1 cellular context compared by ENCODE assay signal in the genomic region with DNA sequence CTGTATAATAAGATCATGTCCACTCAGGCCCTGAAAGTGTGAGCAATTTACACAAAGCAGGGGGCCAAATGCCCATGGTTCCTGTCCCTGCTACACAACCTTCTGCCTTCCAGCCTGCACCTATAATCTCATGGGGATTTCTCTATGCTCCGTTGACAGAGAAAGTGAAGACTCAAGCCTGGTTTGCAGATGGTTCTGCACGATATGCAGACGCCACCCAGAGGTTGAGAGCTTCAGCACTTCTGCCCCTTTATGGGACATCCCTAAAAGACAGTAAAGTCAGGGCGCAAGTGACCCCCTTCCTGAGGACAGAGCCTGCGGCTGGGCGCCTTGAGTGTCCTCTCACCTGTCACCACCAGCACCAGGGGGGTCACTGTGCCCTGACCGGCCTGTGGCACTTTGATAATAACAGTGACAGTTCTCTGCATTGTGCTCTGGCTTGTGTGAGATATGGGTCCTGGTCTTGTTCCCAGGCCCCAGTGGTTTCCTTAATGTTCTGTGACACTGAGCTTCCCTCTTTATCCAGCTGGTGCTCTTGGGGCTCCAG.
TF ChIP-seq lines count a peak whose summit lies in the region.

No MANE protein-coding gene starts in this region.

TF ChIP-seq in K562, 482 proteins besides CTCF, POLR2A, EP300 and RAD21:
- TF ChIP-seq ZNF143 (CRISPR knock-in tag; IDR thresholded peaks at IDR 0.05) (no peak), HOXB6 (CRISPR knock-in tag; IDR thresholded peaks at IDR 0.05; ENCODE audit: borderline replicate concordance) (no peak), ELF2 (CRISPR knock-in tag; IDR thresholded peaks at IDR 0.05) (no peak), GATAD2A (IDR thresholded peaks at IDR 0.05) (no peak), GTF2E2 (tag; IDR thresholded peaks at IDR 0.05) (no peak), MEF2D (tag; conservative IDR thresholded peaks at IDR 0.05; ENCODE audit: low read depth) (no peak), ZNF644 (tag; IDR thresholded peaks at IDR 0.05; ENCODE audit: low read depth) (no peak), NONO (IDR thresholded peaks at IDR 0.05; ENCODE audit: low read depth in 2 of 2, low read length in 1 of 2) (no peak), RBM34 (IDR thresholded peaks at IDR 0.05; ENCODE audit: borderline replicate concordance, insufficient read depth, low read length) (no peak), ZFP30 (CRISPR knock-in tag; IDR thresholded peaks at IDR 0.05; ENCODE audit: borderline replicate concordance) (no peak), ZNF586 (CRISPR knock-in tag; conservative IDR thresholded peaks at IDR 0.05) (no peak), ZNF384 (IDR thresholded peaks at IDR 0.05; ENCODE audit: low read depth, low read length) (no peak), ETS2 (tag; IDR thresholded peaks at IDR 0.05; ENCODE audit: borderline replicate concordance, poor library complexity, severe bottlenecking) (no peak), BRD4 (IDR thresholded peaks at IDR 0.05) (no peak)
- TF ChIP-seq, protein P1, sequence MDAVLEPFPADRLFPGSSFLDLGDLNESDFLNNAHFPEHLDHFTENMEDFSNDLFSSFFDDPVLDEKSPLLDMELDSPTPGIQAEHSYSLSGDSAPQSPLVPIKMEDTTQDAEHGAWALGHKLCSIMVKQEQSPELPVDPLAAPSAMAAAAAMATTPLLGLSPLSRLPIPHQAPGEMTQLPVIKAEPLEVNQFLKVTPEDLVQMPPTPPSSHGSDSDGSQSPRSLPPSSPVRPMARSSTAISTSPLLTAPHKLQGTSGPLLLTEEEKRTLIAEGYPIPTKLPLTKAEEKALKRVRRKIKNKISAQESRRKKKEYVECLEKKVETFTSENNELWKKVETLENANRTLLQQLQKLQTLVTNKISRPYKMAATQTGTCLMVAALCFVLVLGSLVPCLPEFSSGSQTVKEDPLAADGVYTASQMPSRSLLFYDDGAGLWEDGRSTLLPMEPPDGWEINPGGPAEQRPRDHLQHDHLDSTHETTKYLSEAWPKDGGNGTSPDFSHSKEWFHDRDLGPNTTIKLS (IDR thresholded peaks at IDR 0.05; ENCODE audit: borderline replicate concordance, low read depth) = no peak
- TF ChIP-seq, protein P2, sequence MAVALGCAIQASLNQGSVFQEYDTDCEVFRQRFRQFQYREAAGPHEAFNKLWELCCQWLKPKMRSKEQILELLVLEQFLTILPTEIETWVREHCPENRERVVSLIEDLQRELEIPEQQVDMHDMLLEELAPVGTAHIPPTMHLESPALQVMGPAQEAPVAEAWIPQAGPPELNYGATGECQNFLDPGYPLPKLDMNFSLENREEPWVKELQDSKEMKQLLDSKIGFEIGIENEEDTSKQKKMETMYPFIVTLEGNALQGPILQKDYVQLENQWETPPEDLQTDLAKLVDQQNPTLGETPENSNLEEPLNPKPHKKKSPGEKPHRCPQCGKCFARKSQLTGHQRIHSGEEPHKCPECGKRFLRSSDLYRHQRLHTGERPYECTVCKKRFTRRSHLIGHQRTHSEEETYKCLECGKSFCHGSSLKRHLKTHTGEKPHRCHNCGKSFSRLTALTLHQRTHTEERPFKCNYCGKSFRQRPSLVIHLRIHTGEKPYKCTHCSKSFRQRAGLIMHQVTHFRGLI (CRISPR knock-in tag; IDR thresholded peaks at IDR 0.05) = no peak
- TF ChIP-seq, protein P3, sequence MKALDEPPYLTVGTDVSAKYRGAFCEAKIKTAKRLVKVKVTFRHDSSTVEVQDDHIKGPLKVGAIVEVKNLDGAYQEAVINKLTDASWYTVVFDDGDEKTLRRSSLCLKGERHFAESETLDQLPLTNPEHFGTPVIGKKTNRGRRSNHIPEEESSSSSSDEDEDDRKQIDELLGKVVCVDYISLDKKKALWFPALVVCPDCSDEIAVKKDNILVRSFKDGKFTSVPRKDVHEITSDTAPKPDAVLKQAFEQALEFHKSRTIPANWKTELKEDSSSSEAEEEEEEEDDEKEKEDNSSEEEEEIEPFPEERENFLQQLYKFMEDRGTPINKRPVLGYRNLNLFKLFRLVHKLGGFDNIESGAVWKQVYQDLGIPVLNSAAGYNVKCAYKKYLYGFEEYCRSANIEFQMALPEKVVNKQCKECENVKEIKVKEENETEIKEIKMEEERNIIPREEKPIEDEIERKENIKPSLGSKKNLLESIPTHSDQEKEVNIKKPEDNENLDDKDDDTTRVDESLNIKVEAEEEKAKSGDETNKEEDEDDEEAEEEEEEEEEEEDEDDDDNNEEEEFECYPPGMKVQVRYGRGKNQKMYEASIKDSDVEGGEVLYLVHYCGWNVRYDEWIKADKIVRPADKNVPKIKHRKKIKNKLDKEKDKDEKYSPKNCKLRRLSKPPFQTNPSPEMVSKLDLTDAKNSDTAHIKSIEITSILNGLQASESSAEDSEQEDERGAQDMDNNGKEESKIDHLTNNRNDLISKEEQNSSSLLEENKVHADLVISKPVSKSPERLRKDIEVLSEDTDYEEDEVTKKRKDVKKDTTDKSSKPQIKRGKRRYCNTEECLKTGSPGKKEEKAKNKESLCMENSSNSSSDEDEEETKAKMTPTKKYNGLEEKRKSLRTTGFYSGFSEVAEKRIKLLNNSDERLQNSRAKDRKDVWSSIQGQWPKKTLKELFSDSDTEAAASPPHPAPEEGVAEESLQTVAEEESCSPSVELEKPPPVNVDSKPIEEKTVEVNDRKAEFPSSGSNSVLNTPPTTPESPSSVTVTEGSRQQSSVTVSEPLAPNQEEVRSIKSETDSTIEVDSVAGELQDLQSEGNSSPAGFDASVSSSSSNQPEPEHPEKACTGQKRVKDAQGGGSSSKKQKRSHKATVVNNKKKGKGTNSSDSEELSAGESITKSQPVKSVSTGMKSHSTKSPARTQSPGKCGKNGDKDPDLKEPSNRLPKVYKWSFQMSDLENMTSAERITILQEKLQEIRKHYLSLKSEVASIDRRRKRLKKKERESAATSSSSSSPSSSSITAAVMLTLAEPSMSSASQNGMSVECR (CRISPR knock-in tag; IDR thresholded peaks at IDR 0.05) = no peak
- TF ChIP-seq, protein P4, sequence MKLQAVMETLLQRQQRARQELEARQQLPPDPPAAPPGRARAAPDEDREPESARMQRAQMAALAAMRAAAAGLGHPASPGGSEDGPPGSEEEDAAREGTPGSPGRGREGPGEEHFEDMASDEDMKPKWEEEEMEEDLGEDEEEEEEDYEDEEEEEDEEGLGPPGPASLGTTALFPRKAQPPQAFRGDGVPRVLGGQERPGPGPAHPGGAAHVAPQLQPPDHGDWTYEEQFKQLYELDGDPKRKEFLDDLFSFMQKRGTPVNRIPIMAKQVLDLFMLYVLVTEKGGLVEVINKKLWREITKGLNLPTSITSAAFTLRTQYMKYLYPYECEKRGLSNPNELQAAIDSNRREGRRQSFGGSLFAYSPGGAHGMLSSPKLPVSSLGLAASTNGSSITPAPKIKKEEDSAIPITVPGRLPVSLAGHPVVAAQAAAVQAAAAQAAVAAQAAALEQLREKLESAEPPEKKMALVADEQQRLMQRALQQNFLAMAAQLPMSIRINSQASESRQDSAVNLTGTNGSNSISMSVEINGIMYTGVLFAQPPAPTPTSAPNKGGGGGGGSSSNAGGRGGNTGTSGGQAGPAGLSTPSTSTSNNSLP (IDR thresholded peaks at IDR 0.05; ENCODE audit: borderline replicate concordance, low read depth, low read length) = no peak
- TF ChIP-seq, protein P5, sequence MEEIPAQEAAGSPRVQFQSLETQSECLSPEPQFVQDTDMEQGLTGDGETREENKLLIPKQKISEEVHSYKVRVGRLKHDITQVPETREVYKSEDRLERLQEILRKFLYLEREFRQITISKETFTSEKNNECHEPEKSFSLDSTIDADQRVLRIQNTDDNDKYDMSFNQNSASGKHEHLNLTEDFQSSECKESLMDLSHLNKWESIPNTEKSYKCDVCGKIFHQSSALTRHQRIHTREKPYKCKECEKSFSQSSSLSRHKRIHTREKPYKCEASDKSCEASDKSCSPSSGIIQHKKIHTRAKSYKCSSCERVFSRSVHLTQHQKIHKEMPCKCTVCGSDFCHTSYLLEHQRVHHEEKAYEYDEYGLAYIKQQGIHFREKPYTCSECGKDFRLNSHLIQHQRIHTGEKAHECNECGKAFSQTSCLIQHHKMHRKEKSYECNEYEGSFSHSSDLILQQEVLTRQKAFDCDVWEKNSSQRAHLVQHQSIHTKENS (CRISPR knock-in tag; IDR thresholded peaks at IDR 0.05) = no peak
